In genomic region chr12:89105243-89105642, GRCh38 we compare ENCODE assay signal across 20 cellular contexts.
"Had no signal": no experiment of that assay in that cellular context is flagged by ENCODE, and none has a peak within 500 bp of the region (broad histone marks: within the 10 kb centered on the region; RNA-seq: fewer than 3 reads in every experiment).

No MANE protein-coding gene starts in this region.

- H3K4me2 ChIP-seq: hepatocyte had no signal

- H3K4me3 ChIP-seq: colonic mucosa, esophagus muscularis mucosa, gastroesophageal sphincter, heart left ventricle, hepatocyte, left ventricle myocardium inferior, lower lobe of right lung had no signal

- H3K79me2 ChIP-seq: hepatocyte had no signal

- ATAC-seq: effector memory CD8-positive, alpha-beta T cell; foreskin keratinocyte; gastroesophageal sphincter; left colon; left lobe of liver; lower lobe of right lung had no signal

- H3K4me1 ChIP-seq: colonic mucosa, esophagus muscularis mucosa, gastroesophageal sphincter, lower lobe of right lung had no signal

- H3K36me3 ChIP-seq: colonic mucosa, esophagus muscularis mucosa, gastroesophageal sphincter, heart left ventricle, left ventricle myocardium inferior, lower lobe of right lung had no signal

- H3K27ac ChIP-seq: colonic mucosa, esophagus muscularis mucosa, foreskin keratinocyte, gastroesophageal sphincter, heart left ventricle, hepatocyte, left ventricle myocardium inferior, lower lobe of right lung had no signal

- H3K27me3 ChIP-seq: colonic mucosa, esophagus muscularis mucosa, foreskin keratinocyte, gastroesophageal sphincter, heart left ventricle, hepatocyte had no signal

- H3K9me3 ChIP-seq: colonic mucosa, esophagus muscularis mucosa, gastroesophageal sphincter, heart left ventricle, left ventricle myocardium inferior, lower lobe of right lung had no signal

- DNase-seq: colonic mucosa; cortex of kidney; effector CD8-positive, alpha-beta T cell; effector memory CD8-positive, alpha-beta T cell; foreskin keratinocyte; heart left ventricle; hypothalamus; immature natural killer cell; islet precursor cell; kidney; kidney glomerular epithelial cell; left colon; left ventricle myocardium inferior; lower lobe of right lung; mesenchymal stem cell; midbrain had no signal

- H2AFZ ChIP-seq: hepatocyte had no signal
